Comparison of ENCODE assay signal across 28 cellular contexts in genomic region chr19:31337007-31337914, GRCh38. TPM values are rescaled to one million over a fixed set of nuclear protein-coding genes. Genes with fewer than 3 reads are reported as not detected.
DNase-seq lines count a peak whose midpoint lies in the region; ATAC-seq and TF ChIP-seq lines count a peak whose summit lies in the region.
"Had no signal": no experiment of that assay in that cellular context is flagged by ENCODE, and none has a peak within 500 bp of the region (broad histone marks: within the 10 kb centered on the region; RNA-seq: fewer than 3 reads in every experiment).

No MANE protein-coding gene starts in this region.

- in situ Hi-C loops in mammary epithelial cell (cut with MboI; ENCODE audit: low sequenced_read_pairs in 2 of 2): loop anchor here in 1 of 2 donors (25.0 kb wide), 1 partner anchor 200 kb away; no protein-coding TSS in a partner anchor

- no peaks in the 10 kb centered on the region for H4K20me1 ChIP-seq in mammary epithelial cell (ENCODE audit: insufficient read depth, low read length)

- H3K9me3 ChIP-seq in gastroesophageal sphincter (no peaks in the 10 kb centered on the region), uterus (no peaks in the 10 kb centered on the region), mammary epithelial cell (replicated peaks; ENCODE audit: insufficient read depth, low read length) (no peaks in the 10 kb centered on the region)
- H3K9me3 ChIP-seq: HAP-1, ovary, right atrium auricular region, testis had no signal

- H3K4me3 ChIP-seq in gastroesophageal sphincter (no peak overlapping the region), uterus (no peak overlapping the region), mammary epithelial cell (replicated peaks in 1 of 3; ENCODE audit: insufficient read depth in 1 of 3, low read depth in 2 of 3, low read length in 3 of 3) (no peak overlapping the region)
- H3K4me3 ChIP-seq: HAP-1, ovary, PC-9, right atrium auricular region, testis had no signal

- H3K9ac ChIP-seq in mammary epithelial cell (ENCODE audit: insufficient read depth, low read length): no peak overlapping the region
- H3K9ac ChIP-seq: KMS-11 had no signal

- peaks cover 42 to 44% of the 10 kb centered on the region in 2 donors for H3K4me1 Mint-ChIP-seq in natural killer cell
- peaks cover 32 to 43% of the 10 kb centered on the region in 2 donors for H3K4me1 Mint-ChIP-seq in natural killer cell treated with Interleukin-12 subunit alpha and Interleukin-12 subunit beta and Interleukin-15 and Interleukin-18, amount 100 ng/mL, for 72 hours (ENCODE audit: low read depth in 2 of 2)
- H3K4me1 Mint-ChIP-seq in progenitor cell of endocrine pancreas (ENCODE audit: low read depth): peaks cover 81% of the 10 kb centered on the region
- peaks cover 29% of the 10 kb centered on the region for H3K4me1 Mint-ChIP-seq in activated CD4-positive, alpha-beta T cell treated with anti-CD3 and anti-CD28 coated beads for 36 hours

- no TSS peak for BruUV-seq in mammary epithelial cell (replicated peaks; lab: Mats Ljungman, UMichigan)

- TF ChIP-seq CTCF in natural killer cell (IDR thresholded peaks at IDR 0.05) (no peak), gastroesophageal sphincter (IDR thresholded peaks at IDR 0.05) (no peak), progenitor cell of endocrine pancreas (IDR thresholded peaks at IDR 0.05; ENCODE audit: unreplicated experiment) (no peak), uterus (IDR thresholded peaks at IDR 0.05) (no peak), mammary epithelial cell (conservative IDR thresholded peaks at IDR 0.05 in 1 of 2, IDR thresholded peaks at IDR 0.05 in 1 of 2; ENCODE audit: extremely low read depth in 1 of 2, insufficient read depth in 1 of 2, low read depth in 1 of 2, low read length in 2 of 2) (no peak)

- ATAC-seq in natural killer cell (no peak), gastroesophageal sphincter (no peak), GM21360 (IDR thresholded peaks at IDR 0.05; ENCODE audit: unreplicated experiment) (no peak)
- ATAC-seq in natural killer cell treated with Interleukin-12 subunit alpha and Interleukin-12 subunit beta and Interleukin-15 and Interleukin-18, amount 100 ng/mL, for 72 hours: no peak
- ATAC-seq in activated CD4-positive, alpha-beta T cell treated with anti-CD3 and anti-CD28 coated beads for 36 hours: no peak
- ATAC-seq: left colon; stimulated activated memory B cell treated with anti-CD40 and anti-IgM and Interleukin-4, amounts not matched to agents 10 μg/mL and 1 μg/mL and 100 μg/mL, for 72 hours had no signal

- H3K4me1 ChIP-seq in gastroesophageal sphincter: peaks cover 10 to 100% (median 41%) of the 10 kb centered on the region in 3 donors
- peaks cover 13 to 24% of the 10 kb centered on the region in 2 donors for H3K4me1 ChIP-seq in uterus
- peaks cover 52% of the 10 kb centered on the region for H3K4me1 ChIP-seq in mammary epithelial cell (ENCODE audit: insufficient read depth, low read length)

- H2AFZ ChIP-seq in mammary epithelial cell (ENCODE audit: low read depth, low read length): no peak overlapping the region
- H2AFZ ChIP-seq: PC-9 had no signal

- H3K9me3 Mint-ChIP-seq in natural killer cell (no peaks in the 10 kb centered on the region), progenitor cell of endocrine pancreas (ENCODE audit: low read depth) (no peaks in the 10 kb centered on the region)
- H3K9me3 Mint-ChIP-seq in natural killer cell treated with Interleukin-12 subunit alpha and Interleukin-12 subunit beta and Interleukin-15 and Interleukin-18, amount 100 ng/mL, for 72 hours: no peaks in the 10 kb centered on the region
- no peaks in the 10 kb centered on the region for H3K9me3 Mint-ChIP-seq in activated CD4-positive, alpha-beta T cell treated with anti-CD3 and anti-CD28 coated beads for 36 hours (ENCODE audit: low read depth)
- H3K9me3 Mint-ChIP-seq: activated CD4-positive, alpha-beta T cell treated with anti-CD3 and anti-CD28 coated beads, Interleukin-2, amount 10 ng/mL, durations not matched to agents 7 days and 5 days; activated T-cell treated with anti-CD3 and anti-CD28 coated beads, Interleukin-2, amount 50 U/mL, for 24 hours; CD4-positive, alpha-beta T cell had no signal

- intact Hi-C loops in natural killer cell (cut with micrococcal nuclease) (no loop called here), uterus (cut with DNase I; ENCODE audit: low total_unique reads) (loop anchor here (10.0 kb wide), 1 partner anchor 72 kb away; no protein-coding TSS in a partner anchor), mammary epithelial cell (cut with micrococcal nuclease) (no loop called here)
- intact Hi-C loops in activated CD4-positive, alpha-beta T cell treated with anti-CD3 and anti-CD28 coated beads for 36 hours (cut with DNase I, micrococcal nuclease): no loop called here

- H3K4me3 Mint-ChIP-seq in natural killer cell: peak overlapping the region; percentile 80
- no peak overlapping the region for H3K4me3 Mint-ChIP-seq in natural killer cell treated with Interleukin-12 subunit alpha and Interleukin-12 subunit beta and Interleukin-15 and Interleukin-18, amount 100 ng/mL, for 72 hours
- H3K4me3 Mint-ChIP-seq in progenitor cell of endocrine pancreas (ENCODE audit: low read depth): peak overlapping the region; percentile 57
- no peak overlapping the region for H3K4me3 Mint-ChIP-seq in activated CD4-positive, alpha-beta T cell treated with anti-CD3 and anti-CD28 coated beads for 36 hours
- H3K4me3 Mint-ChIP-seq: activated CD4-positive, alpha-beta T cell treated with anti-CD3 and anti-CD28 coated beads, Interleukin-2, amount 10 ng/mL, durations not matched to agents 7 days and 5 days; activated T-cell treated with anti-CD3 and anti-CD28 coated beads, Interleukin-2, amount 50 U/mL, for 24 hours; stimulated activated memory B cell treated with anti-CD40 and anti-IgM and Interleukin-4, amounts not matched to agents 10 μg/mL and 1 μg/mL and 100 μg/mL, for 72 hours had no signal

- DNase-seq in natural killer cell (no peak), progenitor cell of endocrine pancreas (ENCODE audit: low spot score, unreplicated experiment) (no peak), uterus (no peak), mammary epithelial cell (no peak)
- DNase-seq in natural killer cell treated with Interleukin-12 subunit alpha and Interleukin-12 subunit beta and Interleukin-15 and Interleukin-18, amount 100 ng/mL, for 72 hours (ENCODE audit: low spot score): no peak
- no peak for DNase-seq in activated CD4-positive, alpha-beta T cell treated with anti-CD3 and anti-CD28 coated beads for 36 hours
- DNase-seq: activated T-cell treated with anti-CD3 and anti-CD28 coated beads, Interleukin-2, amount 50 U/mL, for 24 hours; effector CD4-positive, alpha-beta T cell; naive B cell; NCI-H146; NCI-H2171; NCI-H510A treated with DMSO at 0.1 percent for 48 hours; NK-92 treated with Interleukin-12 subunit alpha and Interleukin-12 subunit beta, amount 100 ng/mL, for 24 hours; PC-9; stimulated activated CD4-positive, alpha-beta T cell treated with anti-CD3 and anti-CD28 coated beads, Interleukin-4, amount 100 ng/mL, for 4 hours had no signal

- POLR2A ChIA-PET in activated CD4-positive, alpha-beta T cell treated with anti-CD3 and anti-CD28 coated beads for 36 hours (lab: Charles Lee): no interaction called here

- no peak for TF ChIP-seq EP300 in gastroesophageal sphincter (IDR thresholded peaks at IDR 0.05)

- no peaks in the 10 kb centered on the region for H3K27me3 ChIP-seq in gastroesophageal sphincter
- no peaks in the 10 kb centered on the region for H3K27me3 ChIP-seq in uterus
- H3K27me3 ChIP-seq in mammary epithelial cell (ENCODE audit: insufficient read depth, low read length): no peaks in the 10 kb centered on the region
- H3K27me3 ChIP-seq: brain microvascular endothelial cell, ovary, right atrium auricular region, testis had no signal

- H3K36me3 Mint-ChIP-seq in natural killer cell: no peaks in the 10 kb centered on the region
- H3K36me3 Mint-ChIP-seq in natural killer cell treated with Interleukin-12 subunit alpha and Interleukin-12 subunit beta and Interleukin-15 and Interleukin-18, amount 100 ng/mL, for 72 hours: no peaks in the 10 kb centered on the region
- no peaks in the 10 kb centered on the region for H3K36me3 Mint-ChIP-seq in progenitor cell of endocrine pancreas (ENCODE audit: insufficient read depth)
- no peaks in the 10 kb centered on the region for H3K36me3 Mint-ChIP-seq in activated CD4-positive, alpha-beta T cell treated with anti-CD3 and anti-CD28 coated beads for 36 hours (ENCODE audit: low read depth)
- H3K36me3 Mint-ChIP-seq: naive B cell; stimulated activated memory B cell treated with anti-CD40 and anti-IgM and Interleukin-4, amounts not matched to agents 10 μg/mL and 1 μg/mL and 100 μg/mL, for 72 hours had no signal

- H3K4me2 ChIP-seq in mammary epithelial cell (ENCODE audit: insufficient read depth, low read depth, low read length): no peak overlapping the region
- H3K4me2 ChIP-seq: KMS-11, PC-9 had no signal

- CTCF ChIA-PET in mammary epithelial cell (lab: Charles Lee; ENCODE audit: low non-redundant PET): no interaction called here
- CTCF ChIA-PET in activated CD4-positive, alpha-beta T cell treated with anti-CD3 and anti-CD28 coated beads for 36 hours (lab: Charles Lee): interaction anchor here (0.7 to 1.7 kb wide), 4 partner anchors 8 to 1437 kb away, joined by 3 to 11 read pairs (median 4); no protein-coding TSS in a partner anchor

- H3K27me3 Mint-ChIP-seq in natural killer cell (ENCODE audit: low read depth in 2 of 2) (peaks cover 31 to 34% of the 10 kb centered on the region in 2 donors), progenitor cell of endocrine pancreas (no peaks in the 10 kb centered on the region)
- H3K27me3 Mint-ChIP-seq in natural killer cell treated with Interleukin-12 subunit alpha and Interleukin-12 subunit beta and Interleukin-15 and Interleukin-18, amount 100 ng/mL, for 72 hours: peaks cover 0 to 30% of the 10 kb centered on the region in 2 donors
- peaks cover 4% of the 10 kb centered on the region for H3K27me3 Mint-ChIP-seq in activated CD4-positive, alpha-beta T cell treated with anti-CD3 and anti-CD28 coated beads for 36 hours

- H3K36me3 ChIP-seq in gastroesophageal sphincter (no peaks in the 10 kb centered on the region), uterus (no peaks in the 10 kb centered on the region), mammary epithelial cell (ENCODE audit: insufficient read depth, low read length) (peaks cover 4% of the 10 kb centered on the region)
- H3K36me3 ChIP-seq: brain microvascular endothelial cell, HAP-1, ovary, right atrium auricular region had no signal

- H3K27ac Mint-ChIP-seq in natural killer cell: no peak overlapping the region
- H3K27ac Mint-ChIP-seq in natural killer cell treated with Interleukin-12 subunit alpha and Interleukin-12 subunit beta and Interleukin-15 and Interleukin-18, amount 100 ng/mL, for 72 hours: peak overlapping the region in 1 of 2 donors; percentile 28
- H3K27ac Mint-ChIP-seq in progenitor cell of endocrine pancreas: peak overlapping the region; percentile 34
- no peak overlapping the region for H3K27ac Mint-ChIP-seq in activated CD4-positive, alpha-beta T cell treated with anti-CD3 and anti-CD28 coated beads for 36 hours
- H3K27ac Mint-ChIP-seq: activated CD4-positive, alpha-beta T cell treated with anti-CD3 and anti-CD28 coated beads, Interleukin-2, amount 10 ng/mL, durations not matched to agents 7 days and 5 days; activated T-cell treated with anti-CD3 and anti-CD28 coated beads, Interleukin-2, amount 50 U/mL, for 24 hours; CD4-positive, alpha-beta T cell; naive B cell; stimulated activated memory B cell treated with anti-CD40 and anti-IgM and Interleukin-4, amounts not matched to agents 10 μg/mL and 1 μg/mL and 100 μg/mL, for 72 hours had no signal

- dilution Hi-C loops in mammary epithelial cell (cut with HindIII; ENCODE audit: low sequenced_read_pairs): loop anchor here (5.0 kb wide), 2 partner anchors 75 to 125 kb away; no protein-coding TSS in a partner anchor

- H3K79me2 ChIP-seq in mammary epithelial cell (ENCODE audit: insufficient read depth, low read length): peaks cover 81% of the 10 kb centered on the region

- 61 to 66% methylated on average over 4 to 7 of the region's 7 CpGs for WGBS in gastroesophageal sphincter (ENCODE audit: low coverage in 1 of 2), 2 donors
- 96% methylated on average over 6 of the region's 7 CpGs for WGBS in mammary epithelial cell (ENCODE audit: low coverage, missing lambda C conversion rate)

- TF ChIP-seq POLR2A in gastroesophageal sphincter (IDR thresholded peaks at IDR 0.05) (no peak), uterus (IDR thresholded peaks at IDR 0.05) (no peak)

- H3K27ac ChIP-seq in gastroesophageal sphincter: peak overlapping the region; percentile 77 to 84 (median 81)
- peak overlapping the region; percentile 77 to 80 for H3K27ac ChIP-seq in uterus
- no peak overlapping the region for H3K27ac ChIP-seq in mammary epithelial cell (ENCODE audit: insufficient read depth, low read depth, low read length)
- H3K27ac ChIP-seq: brain microvascular endothelial cell, epithelial cell of prostate, KMS-11, PC-9 had no signal

RNA-seq across cellular contexts. Expression of gene TSHZ3, which starts 12.0 kb away (rescaled TPM):
- total RNA-seq in natural killer cell (1 to 10 TPM; 5.3 to 8.1 (median 6.2) TPM), gastroesophageal sphincter (10 to 100 TPM; 15.6 to 40.2 (median 31.1) TPM), progenitor cell of endocrine pancreas (15.0 and 15.5 TPM in 2 replicates), uterus (10 to 100 TPM in 3 of 4 donors, 1 to 10 TPM in 1; 3.2 to 65.5 (median 27.9) TPM), mammary epithelial cell (10 to 100 TPM; 10.3 to 11.3 TPM)
- total RNA-seq in natural killer cell treated with Interleukin-12 subunit alpha and Interleukin-12 subunit beta and Interleukin-15 and Interleukin-18, amount 100 ng/mL, for 72 hours: 1 to 10 TPM; 4.0 to 4.1 TPM
- 4.1 TPM for polyA plus RNA-seq in mammary epithelial cell
- 9.8 TPM for polyA minus RNA-seq in mammary epithelial cell
- 1 to 10 TPM in 1 of 2 experiments, under 1 TPM in 1; 0.85 to 1.6 TPM for total RNA-seq in activated CD4-positive, alpha-beta T cell treated with anti-CD3 and anti-CD28 coated beads for 36 hours
- total RNA-seq: PC-9 had no signal

Comparison
In these comparisons a context has a peak if more than half of its experiments do, and no peak if none do; other contexts are left out.
1. H3K4me3 Mint-ChIP-seq: peak in natural killer cell (single experiment) and progenitor cell of endocrine pancreas (single experiment); none in natural killer cell treated with Interleukin-12 subunit alpha and Interleukin-12 subunit beta and Interleukin-15 and Interleukin-18, amount 100 ng/mL, for 72 hours (single experiment) and activated CD4-positive, alpha-beta T cell treated with anti-CD3 and anti-CD28 coated beads for 36 hours (single experiment).